ENCODE assay signal across 8 cellular contexts in genomic region chr4:52665592-52665991, GRCh38.
A peak's percentile ranks its signal among the peaks of the same experiment; 100 is the strongest.
DNase-seq lines count a peak whose midpoint lies in the region; ATAC-seq and TF ChIP-seq lines count a peak whose summit lies in the region.

No MANE protein-coding gene starts in this region.

- H3K27ac ChIP-seq in HEK293 (ENCODE audit: extremely low read depth, low read depth, low read length) = no peak overlapping the region

- CTCF ChIA-PET in HEK293 (lab: Yijun Ruan, JAX) = interaction anchor here (0.7 to 1.2 kb wide), 5 partner anchors 10 to 289 kb away, joined by 3 to 4 read pairs (median 3); no protein-coding TSS in a partner anchor

- ATAC-seq in GM18499 (IDR thresholded peaks at IDR 0.05; ENCODE audit: insufficient read depth, unreplicated experiment) (peak; percentile 65), HG03439 (IDR thresholded peaks at IDR 0.05; ENCODE audit: unreplicated experiment) (no peak)

- DNase-seq in NCI-H748 treated with DMSO at 0.1 percent for 48 hours (lab: John Stamatoyannopoulos, UW) (peak; percentile 23), germinal center (ENCODE audit: low spot score) (peak; percentile 26), NCI-H1436 treated with DMSO at 0.1 percent for 48 hours (lab: John Stamatoyannopoulos, UW) (no peak), NCI-H510A treated with DMSO at 0.1 percent for 48 hours (lab: John Stamatoyannopoulos, UW) (no peak), cortex of kidney (lab: John Stamatoyannopoulos, UW) (no peak)

- no peaks in the 10 kb centered on the region for H3K4me1 ChIP-seq in HEK293 (ENCODE audit: control insufficient read depth, insufficient read depth, low read length)

- peak; percentile 75 for TF ChIP-seq CTCF in HEK293 (tag by site-specific recombination; IDR thresholded peaks at IDR 0.05)

- H3K36me3 ChIP-seq in HEK293 (ENCODE audit: control insufficient read depth in 2 of 2, insufficient read depth in 1 of 2, low read length in 2 of 2) = peaks cover 0 to 3% of the 10 kb centered on the region in 2 experiments; a peak in 1 of 3 replicates

- no peaks in the 10 kb centered on the region for H3K9me3 ChIP-seq in HEK293 (ENCODE audit: control insufficient read depth, insufficient read depth, low read depth, low read length)

- H3K4me3 ChIP-seq in HEK293 (ENCODE audit: low read depth, low read length) = no peak overlapping the region

- POLR2A ChIA-PET in HEK293 (lab: Yijun Ruan, JAX) = no interaction called here

TF ChIP-seq in HEK293, 187 proteins besides CTCF, POLR2A, EP300 and RAD21:
- no peak for TF ChIP-seq ZNF776 (tag by site-specific recombination; IDR thresholded peaks at IDR 0.05; ENCODE audit: borderline replicate concordance)
- peak; percentile 54 for TF ChIP-seq ZNF654 (tag by site-specific recombination; IDR thresholded peaks at IDR 0.05; ENCODE audit: low read depth)
- TF ChIP-seq BCL11A (tag by site-specific recombination; IDR thresholded peaks at IDR 0.05; ENCODE audit: low read depth) = no peak
- no peak for TF ChIP-seq KLF1 (tag by site-specific recombination; IDR thresholded peaks at IDR 0.05)
- no peak for TF ChIP-seq ZBTB11 (tag by site-specific recombination; conservative IDR thresholded peaks at IDR 0.05; ENCODE audit: low read depth)
- no peak for TF ChIP-seq BCL11B (tag by site-specific recombination; IDR thresholded peaks at IDR 0.05; ENCODE audit: low read depth)
- TF ChIP-seq ZNF549 (tag by site-specific recombination; IDR thresholded peaks at IDR 0.05) = no peak
- TF ChIP-seq SCRT1 (tag by site-specific recombination; IDR thresholded peaks at IDR 0.05; ENCODE audit: borderline replicate concordance) = peak; percentile 94
- no peak for TF ChIP-seq GLIS2 (tag by site-specific recombination; IDR thresholded peaks at IDR 0.05)
- no peak for TF ChIP-seq ZNF548 (tag by site-specific recombination; IDR thresholded peaks at IDR 0.05)
- no peak for TF ChIP-seq ZNF175 (tag by site-specific recombination; IDR thresholded peaks at IDR 0.05)
- TF ChIP-seq ZNF394 (tag by site-specific recombination; IDR thresholded peaks at IDR 0.05; ENCODE audit: borderline replicate concordance) = no peak
- TF ChIP-seq ZNF747 (tag by site-specific recombination; IDR thresholded peaks at IDR 0.05) = no peak
- TF ChIP-seq ZNF426 (tag by site-specific recombination; IDR thresholded peaks at IDR 0.05) = no peak
- TF ChIP-seq EGR2 (tag by site-specific recombination; IDR thresholded peaks at IDR 0.05; ENCODE audit: low read depth) = peak; percentile 32; the same call in 1 of the 2 replicates
- no peak for TF ChIP-seq ZSCAN5A (tag by site-specific recombination; IDR thresholded peaks at IDR 0.05)
- peak; percentile 78 for TF ChIP-seq SCRT2 (tag by site-specific recombination; IDR thresholded peaks at IDR 0.05)
- no peak for TF ChIP-seq PRDM6 (tag by site-specific recombination; IDR thresholded peaks at IDR 0.05)
- no peak for TF ChIP-seq FEZF1 (tag by site-specific recombination; IDR thresholded peaks at IDR 0.05)
- no peak for TF ChIP-seq ZSCAN18 (tag by site-specific recombination; IDR thresholded peaks at IDR 0.05)
- no peak for TF ChIP-seq ZNF155 (tag by site-specific recombination; IDR thresholded peaks at IDR 0.05)

Comparison
In these comparisons a context has a peak if more than half of its experiments do, and no peak if none do; other contexts are left out.
1. DNase-seq: peak in NCI-H748 treated with DMSO at 0.1 percent for 48 hours (single experiment) and germinal center (single experiment); none in NCI-H1436 treated with DMSO at 0.1 percent for 48 hours (single experiment), NCI-H510A treated with DMSO at 0.1 percent for 48 hours (single experiment) and cortex of kidney (single experiment).